20 cellular contexts compared by ENCODE assay signal in the genomic region with DNA sequence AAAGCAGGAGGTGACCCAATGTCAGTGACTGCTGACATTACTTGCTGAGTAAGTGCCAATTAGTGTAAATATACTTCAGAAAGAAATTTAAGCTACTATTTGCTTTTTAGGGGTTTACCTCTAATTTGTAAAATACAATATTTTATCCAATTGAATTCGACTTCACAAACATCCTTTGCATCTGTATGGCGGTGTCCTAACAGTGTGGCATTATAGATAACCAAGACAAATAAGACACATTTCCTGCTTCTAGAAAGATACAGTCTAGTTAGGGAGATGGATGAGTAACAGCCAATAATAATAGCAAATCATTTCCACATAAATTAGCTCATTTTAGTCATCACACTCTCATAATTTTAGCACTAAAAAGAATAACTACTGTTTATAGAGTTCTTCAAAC.
DNase-seq lines count a peak whose midpoint lies in the region; ATAC-seq and TF ChIP-seq lines count a peak whose summit lies in the region.
"Had no signal": no experiment of that assay in that cellular context is flagged by ENCODE, and none has a peak within 500 bp of the region (broad histone marks: within the 10 kb centered on the region; RNA-seq: fewer than 3 reads in every experiment).

No MANE protein-coding gene starts in this region.

- TF ChIP-seq CTCF in left ventricle myocardium inferior (IDR thresholded peaks at IDR 0.05; ENCODE audit: borderline replicate concordance) = no peak
- TF ChIP-seq CTCF in dorsolateral prefrontal cortex (IDR thresholded peaks at IDR 0.05 in 54 of 56, conservative IDR thresholded peaks at IDR 0.05 in 2 of 56; ENCODE audit: low read depth in 1 of 56, partially characterized antibody in 56 of 56) = no peak

- no peak for ATAC-seq in Right ventricle myocardium superior (ENCODE audit: poor library complexity)
- ATAC-seq: A549, GM12878, HCT116 had no signal

- peaks cover 39% of the 10 kb centered on the region for H3K4me1 ChIP-seq in left ventricle myocardium inferior

- H3K27ac ChIP-seq in left ventricle myocardium inferior (replicated peaks) (peak overlapping the region; percentile 48), dorsolateral prefrontal cortex (peak overlapping the region in 57 of 59 donors; percentile 0 to 92 (median 81))
- H3K27ac ChIP-seq: 22Rv1, A549, C4-2B, GM23248, HL-60 had no signal

- H3K9me3 ChIP-seq in left ventricle myocardium inferior (replicated peaks) = no peaks in the 10 kb centered on the region
- H3K9me3 ChIP-seq: A549 had no signal

- H3K36me3 ChIP-seq in left ventricle myocardium inferior (no peaks in the 10 kb centered on the region), H7 (replicated peaks; ENCODE audit: control insufficient read depth, insufficient read depth, low read length) (no peaks in the 10 kb centered on the region)

- intact Hi-C loops in left ventricle myocardium inferior (cut with micrococcal nuclease) (no loop called here), Right ventricle myocardium superior (cut with DNase I) (no loop called here), dorsolateral prefrontal cortex (cut with DNase I) (no loop called here)

- H3K27me3 ChIP-seq in left ventricle myocardium inferior (ENCODE audit: low read depth) (no peaks in the 10 kb centered on the region), dorsolateral prefrontal cortex (no peaks in the 10 kb centered on the region), H7 (ENCODE audit: control insufficient read depth, insufficient read depth, low read length) (no peaks in the 10 kb centered on the region)

- H3K4me3 ChIP-seq in left ventricle myocardium inferior (no peak overlapping the region), dorsolateral prefrontal cortex (no peak overlapping the region), H7 (ENCODE audit: insufficient read depth, low read depth, low read length) (no peak overlapping the region)
- H3K4me3 ChIP-seq: A549, GM12878, GM23248 had no signal

- DNase-seq in left ventricle myocardium inferior = no peak
- no peak for DNase-seq in Right ventricle myocardium superior
- DNase-seq in dorsolateral prefrontal cortex = no peak
- peak; percentile 8 for DNase-seq in pulmonary artery endothelial cell (ENCODE audit: low read depth, low spot score)
- no peak for DNase-seq in stimulated activated CD4-positive, alpha-beta T cell treated with anti-CD3 and anti-CD28 coated beads, Interleukin-4, amount 100 ng/mL, for 24 hours
- no peak for DNase-seq in NCI-H128 (lab: John Stamatoyannopoulos, UW; ENCODE audit: unreplicated experiment)
- DNase-seq in retina = no peak
- DNase-seq in H7 = no peak
- DNase-seq: AML-193; CD4-positive, alpha-beta T cell; DMS53; DND-41; EL had no signal
